In genomic region chr2:227363756-227364155, GRCh38 we compare ENCODE assay signal across 13 cellular contexts. TPM values are rescaled to one million over a fixed set of nuclear protein-coding genes. Genes with fewer than 3 reads are reported as not detected.
DNase-seq lines count a peak whose midpoint lies in the region; ATAC-seq and TF ChIP-seq lines count a peak whose summit lies in the region.
"Had no signal": no experiment of that assay in that cellular context is flagged by ENCODE, and none has a peak within 500 bp of the region (broad histone marks: within the 10 kb centered on the region; RNA-seq: fewer than 3 reads in every experiment).

No MANE protein-coding gene starts in this region.

- in situ Hi-C loops in KBM-7 (cut with MboI; ENCODE audit: low pct_unique_long_range_greater_than_20kb, low sequenced_read_pairs): no loop called here

- H3K4me3 Mint-ChIP-seq in naive B cell: no peak overlapping the region
- H3K4me3 Mint-ChIP-seq: activated CD8-positive, alpha-beta memory T cell treated with anti-CD3 and anti-CD28 coated beads, Interleukin-2, amount 10 ng/mL, durations not matched to agents 7 days and 5 days had no signal

- H3K27ac Mint-ChIP-seq in naive B cell: peak overlapping the region in 2 of 6 donors; percentile 7 to 29
- H3K27ac Mint-ChIP-seq: activated CD8-positive, alpha-beta memory T cell treated with anti-CD3 and anti-CD28 coated beads, Interleukin-2, amount 10 ng/mL, durations not matched to agents 7 days and 5 days had no signal

- no peak overlapping the region for H3K4me3 ChIP-seq in GM06990 (replicated peaks; ENCODE audit: low read depth, low read length)
- no peak overlapping the region for H3K4me3 ChIP-seq in Loucy (ENCODE audit: low read length, poor library complexity, severe bottlenecking)
- H3K4me3 ChIP-seq: MG63 had no signal

- peaks cover 0 to 11% of the 10 kb centered on the region in 2 donors for H3K36me3 Mint-ChIP-seq in naive B cell

- ATAC-seq in naive B cell (ENCODE audit: low read depth in 2 of 2): peak; percentile 38 to 44
- ATAC-seq: activated CD8-positive, alpha-beta memory T cell treated with anti-CD3 and anti-CD28 coated beads, Interleukin-2, amount 10 ng/mL, durations not matched to agents 7 days and 5 days had no signal

- H3K4me2 ChIP-seq in Loucy (ENCODE audit: low read depth, low read length, poor library complexity, severe bottlenecking): no peak overlapping the region

- H3K4me1 Mint-ChIP-seq in naive B cell: peaks cover 6 to 9% (median 9%) of the 10 kb centered on the region in 3 donors
- H3K4me1 Mint-ChIP-seq: activated CD8-positive, alpha-beta memory T cell treated with anti-CD3 and anti-CD28 coated beads, Interleukin-2, amount 10 ng/mL, durations not matched to agents 7 days and 5 days had no signal

- H3K9me3 ChIP-seq in Loucy (ENCODE audit: insufficient read depth, low read depth, low read length): no peaks in the 10 kb centered on the region
- H3K9me3 ChIP-seq: MG63 had no signal

- no peak overlapping the region for H2AFZ ChIP-seq in Loucy (ENCODE audit: low read length)

- peaks cover 4% of the 10 kb centered on the region for H3K4me1 ChIP-seq in Loucy (ENCODE audit: insufficient read depth, low read length, poor library complexity, severe bottlenecking)

- DNase-seq in GM06990 (ENCODE audit: extremely low read depth, insufficient read length): no peak
- DNase-seq in central memory CD4-positive, alpha-beta T cell: peak; percentile 3
- peak; percentile 17 for DNase-seq in naive B cell
- DNase-seq in KBM-7: no peak
- no peak for DNase-seq in NCI-H1930 (lab: John Stamatoyannopoulos, UW)
- DNase-seq in NCI-H1694 treated with DMSO at 0.1 percent for 48 hours (lab: John Stamatoyannopoulos, UW): no peak
- DNase-seq: activated CD8-positive, alpha-beta memory T cell treated with anti-CD3 and anti-CD28 coated beads, Interleukin-2, amount 10 ng/mL, durations not matched to agents 7 days and 5 days; aorta; DMS79 treated with DMSO at 0.1 percent for 48 hours; MG63; NCI-H748 treated with DMSO at 0.1 percent for 48 hours; stimulated activated CD4-positive, alpha-beta T cell treated with anti-CD3 and anti-CD28 coated beads, Interleukin-2, amount 100 ng/mL, for 48 hours had no signal

- peak; percentile 22 for TF ChIP-seq CTCF in GM06990 (IDR thresholded peaks at IDR 0.05; ENCODE audit: insufficient read depth, low read length, poor library complexity, severe bottlenecking)
- peak; percentile 65 for TF ChIP-seq CTCF in Loucy (conservative IDR thresholded peaks at IDR 0.05; ENCODE audit: low read length)

- no peaks in the 10 kb centered on the region for H3K27me3 ChIP-seq in GM06990 (replicated peaks; ENCODE audit: control insufficient read depth, insufficient read depth, low read length)
- H3K27me3 ChIP-seq in Loucy (ENCODE audit: insufficient read depth, low read length, poor library complexity, severe bottlenecking): no peaks in the 10 kb centered on the region
- H3K27me3 ChIP-seq: MG63 had no signal

- H3K9me2 ChIP-seq in Loucy (replicated peaks; ENCODE audit: low read depth, low read length): no peaks in the 10 kb centered on the region

- H3K27me3 Mint-ChIP-seq in naive B cell: no peaks in the 10 kb centered on the region

- H3K9ac ChIP-seq in Loucy (ENCODE audit: low read depth, low read length, poor library complexity, severe bottlenecking): no peak overlapping the region

- H4K20me1 ChIP-seq in Loucy (ENCODE audit: insufficient read depth, low read length, poor library complexity, severe bottlenecking): no peaks in the 10 kb centered on the region

- H3K36me3 ChIP-seq in GM06990 (ENCODE audit: control insufficient read depth, insufficient read depth, low read length): peaks cover 2% of the 10 kb centered on the region; the same call in 1 of the 2 replicates
- H3K36me3 ChIP-seq in Loucy (ENCODE audit: insufficient read depth, low read length): peaks cover 11% of the 10 kb centered on the region; the same call in 1 of the 2 replicates

- no peaks in the 10 kb centered on the region for H3F3A ChIP-seq in Loucy (ENCODE audit: low read depth)

- no peaks in the 10 kb centered on the region for H3K79me2 ChIP-seq in Loucy (ENCODE audit: insufficient read depth, low read length)

- no peaks in the 10 kb centered on the region for H3K9me3 Mint-ChIP-seq in naive B cell

RNA-seq across cellular contexts. Expression of gene TM4SF20, which starts 15.3 kb away (rescaled TPM):
- under 1 TPM in 1 of 6 donors, not detected in 5; 0.10 TPM for polyA plus RNA-seq in naive B cell (ENCODE audit: low read depth in 6 of 6)

RNA-seq across cellular contexts. Expression of gene SCYGR1, which starts 24.0 kb away (rescaled TPM):
- polyA plus RNA-seq in naive B cell (ENCODE audit: low read depth in 6 of 6): not detected
- polyA plus RNA-seq: aorta had no signal

RNA-seq across cellular contexts. Expression of gene MFF, which starts 38.7 kb away (rescaled TPM):
- polyA plus RNA-seq in naive B cell (ENCODE audit: low read depth in 6 of 6): 100 to 1,000 TPM; 162 to 232 (median 172) TPM

Comparison
In these comparisons a context has a peak if more than half of its experiments do, and no peak if none do; other contexts are left out.
1. DNase-seq: peak in central memory CD4-positive, alpha-beta T cell (single experiment) and naive B cell (single experiment); none in GM06990 (single experiment), KBM-7 (single experiment), NCI-H1930 (0 of 2) and NCI-H1694 treated with DMSO at 0.1 percent for 48 hours (single experiment).